In the genomic region with DNA sequence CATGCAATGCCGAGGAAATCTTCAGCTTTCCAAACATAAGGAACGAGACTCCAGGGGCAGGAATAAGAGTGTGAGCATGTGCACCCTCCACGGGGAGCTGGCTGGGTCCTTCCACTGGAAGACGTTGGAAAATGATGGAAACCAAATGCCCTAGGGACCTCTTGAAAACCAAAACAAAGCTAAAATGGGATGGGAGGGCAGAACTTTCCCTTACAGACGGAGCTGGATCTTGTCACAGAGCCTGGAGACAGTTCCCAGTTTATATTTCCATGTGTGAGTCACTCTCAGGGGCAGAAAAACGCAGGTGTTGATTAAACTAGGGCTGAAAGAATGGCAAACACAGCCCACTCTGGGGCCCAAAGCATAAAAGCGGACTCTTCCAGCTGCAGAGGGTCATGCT, we compare ENCODE assay signal across 21 cellular contexts. TPM values are rescaled to one million over a fixed set of nuclear protein-coding genes. Genes with fewer than 3 reads are reported as not detected.
A peak's percentile ranks its signal among the peaks of the same experiment; 100 is the strongest.
DNase-seq lines count a peak whose midpoint lies in the region; ATAC-seq and TF ChIP-seq lines count a peak whose summit lies in the region.
"Had no signal": no experiment of that assay in that cellular context is flagged by ENCODE, and none has a peak within 500 bp of the region (broad histone marks: within the 10 kb centered on the region; RNA-seq: fewer than 3 reads in every experiment).

No MANE protein-coding gene starts in this region.

- H4K12ac ChIP-seq in trophoblast cell (ENCODE audit: low read depth, low read length), result no peak overlapping the region

- H2AK5ac ChIP-seq in trophoblast cell (ENCODE audit: low read length), result no peak overlapping the region

- no peaks in the 10 kb centered on the region for H3K79me2 ChIP-seq in trophoblast cell (ENCODE audit: control insufficient read depth, insufficient read depth, low read length, poor library complexity)

- H3K4ac ChIP-seq in trophoblast cell (ENCODE audit: low read depth, low read length), result no peak overlapping the region

- H3K79me1 ChIP-seq in trophoblast cell (ENCODE audit: low read length), result peaks cover 11% of the 10 kb centered on the region

- peaks cover 0 to 3% (median 1%) of the 10 kb centered on the region in 7 donors for H3K9me3 Mint-ChIP-seq in CD14-positive monocyte

- H3K14ac ChIP-seq in trophoblast cell (ENCODE audit: low read length), result no peak overlapping the region

- H3K27me3 ChIP-seq in esophagus muscularis mucosa, result no peaks in the 10 kb centered on the region
- H3K27me3 ChIP-seq in trophoblast cell (ENCODE audit: insufficient read depth, low read length), result no peaks in the 10 kb centered on the region

- H2BK12ac ChIP-seq in trophoblast cell (ENCODE audit: low read length), result no peak overlapping the region

- peaks cover 11 to 21% (median 20%) of the 10 kb centered on the region in 3 donors for H3K27me3 Mint-ChIP-seq in CD14-positive monocyte (ENCODE audit: low read depth in 3 of 3)

- no peak for TF ChIP-seq EP300 in esophagus muscularis mucosa (IDR thresholded peaks at IDR 0.05)

- H3K27ac ChIP-seq in esophagus muscularis mucosa (replicated peaks in 1 of 4), result peak overlapping the region in 3 of 4 donors; percentile 34 to 48 (median 35)
- peak overlapping the region; percentile 45 for H3K27ac ChIP-seq in trophoblast cell (ENCODE audit: low read depth, low read length)
- H3K27ac ChIP-seq: prostate gland, VCaP had no signal

- no peak overlapping the region for H3K18ac ChIP-seq in trophoblast cell (ENCODE audit: low read length)

- H2BK5ac ChIP-seq in trophoblast cell (ENCODE audit: low read depth, low read length, poor library complexity), result no peak overlapping the region

- no peaks in the 10 kb centered on the region for H3K9me3 ChIP-seq in esophagus muscularis mucosa
- H3K9me3 ChIP-seq in trophoblast cell (ENCODE audit: insufficient read depth, low read depth, low read length), result no peaks in the 10 kb centered on the region
- H3K9me3 ChIP-seq: prostate gland had no signal

- no peak for TF ChIP-seq CTCF in AG10803 (conservative IDR thresholded peaks at IDR 0.05; ENCODE audit: low read length)
- TF ChIP-seq CTCF in esophagus muscularis mucosa (IDR thresholded peaks at IDR 0.05), result no peak
- no peak for TF ChIP-seq CTCF in CD14-positive monocyte (IDR thresholded peaks at IDR 0.05)

- H3K36me3 Mint-ChIP-seq in CD14-positive monocyte, result no peaks in the 10 kb centered on the region

- no peak overlapping the region for H3K23ac ChIP-seq in trophoblast cell (ENCODE audit: low read length)

- ATAC-seq in HG02678 (IDR thresholded peaks at IDR 0.05; ENCODE audit: unreplicated experiment), result no peak

- H3K4me2 ChIP-seq in trophoblast cell (ENCODE audit: low read length), result no peak overlapping the region

- TF ChIP-seq POLR2A in esophagus muscularis mucosa (IDR thresholded peaks at IDR 0.05; ENCODE audit: low read depth), result no peak

- H3K4me1 ChIP-seq in esophagus muscularis mucosa, result peaks cover 0 to 30% (median 19%) of the 10 kb centered on the region in 4 donors
- peaks cover 13 to 17% of the 10 kb centered on the region in 2 experiments for H3K4me1 ChIP-seq in trophoblast cell (ENCODE audit: control insufficient read depth in 1 of 2, insufficient read depth in 2 of 2, low read length in 2 of 2)
- H3K4me1 ChIP-seq: prostate gland had no signal

- no peak overlapping the region for H2AFZ ChIP-seq in trophoblast cell (ENCODE audit: insufficient read depth, low read length, poor library complexity)

- intact Hi-C loops in esophagus muscularis mucosa (cut with DNase I), result no loop called here
- intact Hi-C loops in CD14-positive monocyte (cut with micrococcal nuclease), result no loop called here

- no peak overlapping the region for H4K91ac ChIP-seq in trophoblast cell (ENCODE audit: low read depth, low read length)

- no peak overlapping the region for H2BK120ac ChIP-seq in trophoblast cell (ENCODE audit: insufficient read depth, low read length, poor library complexity)

- peaks cover 15% of the 10 kb centered on the region for H3K4me1 Mint-ChIP-seq in CD14-positive monocyte

- H3K36me3 ChIP-seq in esophagus muscularis mucosa (no peaks in the 10 kb centered on the region), trophoblast cell (ENCODE audit: control insufficient read depth in 1 of 2, insufficient read depth in 2 of 2, low read length in 2 of 2) (no peaks in the 10 kb centered on the region)
- H3K36me3 ChIP-seq: prostate gland had no signal

- no peak overlapping the region for H3K9ac ChIP-seq in trophoblast cell (ENCODE audit: low read length)

- DNase-seq in AG10803 (ENCODE audit: low read depth) (peak; percentile 18), M059J (ENCODE audit: low read depth) (peak; percentile 26), esophagus muscularis mucosa (ENCODE audit: extremely low spot score) (no peak), trophoblast cell (no peak), CD14-positive monocyte (ENCODE audit: low spot score) (no peak)
- no peak for DNase-seq in activated naive CD4-positive, alpha-beta T cell treated with Interleukin-2 at 50 U/mL for 16 hours
- DNase-seq: activated CD8-positive, alpha-beta memory T cell treated with anti-CD3 and anti-CD28 coated beads, Interleukin-2, amount 50 U/mL, for 48 hours; activated gamma-delta T cell; AML-193; amniotic stem cell; cerebellar nuclear complex; effector CD8-positive, alpha-beta T cell; EL; KBM-7; SIG-M5; stimulated activated CD4-positive, alpha-beta T cell treated with anti-CD3 and anti-CD28 coated beads, Interleukin-12 subunit alpha, Interleukin-12 subunit beta, amount 100 ng/mL, for 4 hours; T-helper 2 cell had no signal

- no peak overlapping the region for H3K4me3 ChIP-seq in AG10803 (ENCODE audit: low read length)
- no peak overlapping the region for H3K4me3 ChIP-seq in esophagus muscularis mucosa
- no peak overlapping the region for H3K4me3 ChIP-seq in trophoblast cell (ENCODE audit: low read depth, low read length)
- H3K4me3 ChIP-seq: prostate gland had no signal

- 14% methylated on average over 7 of the region's 7 CpGs for WGBS in esophagus muscularis mucosa
- WGBS in trophoblast cell (ENCODE audit: extremely low coverage, insufficient coverage, insufficient read length), result no CpG with 5 or more reads among the region's 7 CpGs

- H4K8ac ChIP-seq in trophoblast cell (ENCODE audit: low read depth, low read length), result no peak overlapping the region

- H3K4me3 Mint-ChIP-seq in CD14-positive monocyte, result no peak overlapping the region

- H3K27ac Mint-ChIP-seq in CD14-positive monocyte, result peak overlapping the region in 1 of 7 donors; percentile 66

RNA-seq across cellular contexts. Expression of a gene that starts 34.4 kb away (rescaled TPM):
- 0.05 TPM in 1 of 2 replicates, not detected in the other for total RNA-seq in M059J (2014; rRNA removed; shearing (Covaris generic))
- not detected for total RNA-seq in esophagus muscularis mucosa
- polyA plus RNA-seq in trophoblast cell (2013), result 0.31 and 0.32 TPM in 2 replicates
- polyA plus RNA-seq in CD14-positive monocyte, result under 1 TPM; 0.11 to 0.51 TPM
- polyA plus RNA-seq: neural cell had no signal

Comparison
In these comparisons a context has a peak if more than half of its experiments do, and no peak if none do; other contexts are left out.
1. DNase-seq: peak in AG10803 (single experiment) and M059J (single experiment); none in esophagus muscularis mucosa (single experiment), trophoblast cell (0 of 2), CD14-positive monocyte (single experiment) and activated naive CD4-positive, alpha-beta T cell treated with Interleukin-2 at 50 U/mL for 16 hours (single experiment).